ENCODE assay signal across 9 cellular contexts in genomic region chr10:80772596-80772995, GRCh38.
"Had no signal": no experiment of that assay in that cellular context is flagged by ENCODE, and none has a peak within 500 bp of the region (broad histone marks: within the 10 kb centered on the region; RNA-seq: fewer than 3 reads in every experiment).

No MANE protein-coding gene starts in this region.

- H3K27ac ChIP-seq: HL-60 had no signal

- H3K4me1 Mint-ChIP-seq: IgD-negative memory B cell had no signal

- H3K27ac Mint-ChIP-seq: GM23338, IgD-negative memory B cell had no signal

- H3K4me3 Mint-ChIP-seq: GM23338, H9, IgD-negative memory B cell had no signal

- FAIRE-seq: H1, H54, HepG2 had no signal

- H3K27me3 Mint-ChIP-seq: IgD-negative memory B cell had no signal

- H3K4me3 ChIP-seq: GM23338 had no signal

- DNase-seq: H9, HCEC 1CT, KG1 had no signal

- ATAC-seq: GM23338, HepG2 had no signal

- H3K9me3 Mint-ChIP-seq: GM23338, H9, IgD-negative memory B cell had no signal

- H3K36me3 Mint-ChIP-seq: IgD-negative memory B cell had no signal

- H3K4me2 ChIP-seq: GM23338 had no signal
